In the genomic region with DNA sequence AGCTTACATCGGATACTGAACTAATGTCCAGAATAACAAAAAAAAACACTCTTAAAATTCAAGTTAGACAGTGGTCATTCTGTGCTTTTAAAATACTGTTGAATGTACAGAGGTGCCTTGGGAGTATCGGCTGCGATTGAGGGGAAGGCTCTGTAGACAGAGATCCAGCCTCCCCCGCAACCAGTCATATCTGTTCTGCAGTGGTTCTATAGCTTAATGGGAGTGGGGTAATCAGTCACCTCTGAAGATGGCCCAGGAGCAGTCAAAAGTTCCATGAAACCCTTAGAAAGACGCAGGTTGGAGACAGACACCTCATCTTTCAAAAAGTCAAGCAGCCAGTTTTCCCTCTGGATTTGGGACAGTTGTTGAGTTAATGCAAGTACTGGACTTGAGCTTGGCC, we compare ENCODE assay signal across 21 cellular contexts.
"Had no signal": no experiment of that assay in that cellular context is flagged by ENCODE, and none has a peak within 500 bp of the region (broad histone marks: within the 10 kb centered on the region; RNA-seq: fewer than 3 reads in every experiment).

No MANE protein-coding gene starts in this region.

- H3K36me3 ChIP-seq: esophagus squamous epithelium, gastrocnemius medialis, heart right ventricle, left lung, lower lobe of right lung had no signal

- DNase-seq: dermis blood vessel endothelial cell; dorsolateral prefrontal cortex; effector CD4-positive, alpha-beta T cell; effector memory CD4-positive, alpha-beta T cell; esophagus squamous epithelium; foreskin fibroblast; foreskin melanocyte; gastrocnemius medialis; glutamatergic neuron; head of caudate nucleus; heart right ventricle; hippocampal formation; left cardiac atrium; left lung; left ventricle myocardium superior; lower lobe of right lung; mesendoderm; midbrain; naive thymus-derived CD4-positive, alpha-beta T cell had no signal

- H3K27ac ChIP-seq: coronary artery, dorsolateral prefrontal cortex, esophagus squamous epithelium, gastrocnemius medialis, heart right ventricle, left lung, lower lobe of right lung had no signal

- H3K27me3 Mint-ChIP-seq: memory B cell had no signal

- H3K9me3 ChIP-seq: esophagus squamous epithelium, gastrocnemius medialis, heart right ventricle, left lung, lower lobe of right lung had no signal

- H3K9me3 Mint-ChIP-seq: memory B cell had no signal

- H3K27ac Mint-ChIP-seq: memory B cell; naive thymus-derived CD4-positive, alpha-beta T cell had no signal

- H3K27me3 ChIP-seq: esophagus squamous epithelium, gastrocnemius medialis, left lung had no signal

- H3K4me3 ChIP-seq: coronary artery, dorsolateral prefrontal cortex, esophagus squamous epithelium, gastrocnemius medialis, heart right ventricle, left lung, lower lobe of right lung had no signal

- H3K4me1 ChIP-seq: esophagus squamous epithelium, gastrocnemius medialis, heart right ventricle, left lung, lower lobe of right lung had no signal

- H3K36me3 Mint-ChIP-seq: memory B cell; naive thymus-derived CD4-positive, alpha-beta T cell had no signal

- ATAC-seq: gastrocnemius medialis; heart right ventricle; left cardiac atrium; left lung; left ventricle myocardium superior; lower lobe of right lung; naive thymus-derived CD4-positive, alpha-beta T cell had no signal

- H3K4me3 Mint-ChIP-seq: memory B cell; naive thymus-derived CD4-positive, alpha-beta T cell had no signal
